In genomic region chr1:168053681-168054080, GRCh38 we compare ENCODE assay signal across 1 cellular context.
TF ChIP-seq lines count a peak whose summit lies in the region.

No MANE protein-coding gene starts in this region.

TF ChIP-seq in GM23338, 12 proteins besides CTCF, POLR2A, EP300 and RAD21 (continued from another document):
- TF ChIP-seq REST (IDR thresholded peaks at IDR 0.05; ENCODE audit: unreplicated experiment): no peak
- TF ChIP-seq POLR2AphosphoS5 (IDR thresholded peaks at IDR 0.05; ENCODE audit: low read depth): no peak
- no peak for TF ChIP-seq ZNF331 (CRISPR knock-in tag; IDR thresholded peaks at IDR 0.05; ENCODE audit: low read depth)
- TF ChIP-seq JUNB (IDR thresholded peaks at IDR 0.05; ENCODE audit: unreplicated experiment): no peak
- TF ChIP-seq NANOG (IDR thresholded peaks at IDR 0.05; ENCODE audit: borderline replicate concordance): no peak
- no peak for TF ChIP-seq EZH2phosphoT487 (IDR thresholded peaks at IDR 0.05; ENCODE audit: unreplicated experiment)
- no peak for TF ChIP-seq CREB1 (CRISPR knock-in tag; IDR thresholded peaks at IDR 0.05; ENCODE audit: low read depth)
TF ChIP-seq in GM23338: peak in this region for 0.
